Comparison of ENCODE assay signal across 1 cellular context in genomic region chr19:14476307-14476662, GRCh38.
TF ChIP-seq lines count a peak whose summit lies in the region.

No MANE protein-coding gene starts in this region.

TF ChIP-seq in K562, 482 proteins besides CTCF, POLR2A, EP300 and RAD21:
- TF ChIP-seq ATF7 (IDR thresholded peaks at IDR 0.05) = no peak
- TF ChIP-seq RREB1 (CRISPR knock-in tag; IDR thresholded peaks at IDR 0.05) = no peak
- TF ChIP-seq CREB3 (tag; conservative IDR thresholded peaks at IDR 0.05; ENCODE audit: low read depth) = no peak
- TF ChIP-seq ARID3A (IDR thresholded peaks at IDR 0.05; ENCODE audit: borderline replicate concordance, low read depth, low read length) = no peak
- TF ChIP-seq XRCC3 (IDR thresholded peaks at IDR 0.05) = no peak
- TF ChIP-seq GTF3C2 (IDR thresholded peaks at IDR 0.05; ENCODE audit: borderline replicate concordance, extremely low read depth, insufficient read length) = no peak
- no peak for TF ChIP-seq ZNF133 (CRISPR knock-in tag; IDR thresholded peaks at IDR 0.05)
- no peak for TF ChIP-seq TCF7 (IDR thresholded peaks at IDR 0.05; ENCODE audit: borderline replicate concordance)
- TF ChIP-seq GABPA (tag; conservative IDR thresholded peaks at IDR 0.05; ENCODE audit: low read depth) = no peak
- no peak for TF ChIP-seq FOSL1 (tag; conservative IDR thresholded peaks at IDR 0.05)
- TF ChIP-seq HBP1 (CRISPR knock-in tag; IDR thresholded peaks at IDR 0.05) = no peak
- TF ChIP-seq NELFE (IDR thresholded peaks at IDR 0.05; ENCODE audit: insufficient read depth, insufficient read length) = no peak
- TF ChIP-seq STAT5A (IDR thresholded peaks at IDR 0.05; ENCODE audit: borderline replicate concordance, low read length) = no peak
- TF ChIP-seq SIRT6 (IDR thresholded peaks at IDR 0.05; ENCODE audit: low read depth, low read length) = no peak
- no peak for TF ChIP-seq DLX4 (CRISPR knock-in tag; IDR thresholded peaks at IDR 0.05)
